1 cellular context compared by ENCODE assay signal in genomic region chr10:75223507-75223906, GRCh38.
TF ChIP-seq lines count a peak whose summit lies in the region.

No MANE protein-coding gene starts in this region.

TF ChIP-seq in HepG2, 621 proteins besides CTCF, POLR2A, EP300 and RAD21 (continued from another document):
- TF ChIP-seq TAF15 (IDR thresholded peaks at IDR 0.05; ENCODE audit: low read depth, low read length, poor library complexity, severe bottlenecking) (no peak), RBM22 (optimal IDR thresholded peaks at IDR 0.05; ENCODE audit: low read length) (peak; percentile 54)
